Comparison of ENCODE assay signal across 16 cellular contexts in the genomic region with DNA sequence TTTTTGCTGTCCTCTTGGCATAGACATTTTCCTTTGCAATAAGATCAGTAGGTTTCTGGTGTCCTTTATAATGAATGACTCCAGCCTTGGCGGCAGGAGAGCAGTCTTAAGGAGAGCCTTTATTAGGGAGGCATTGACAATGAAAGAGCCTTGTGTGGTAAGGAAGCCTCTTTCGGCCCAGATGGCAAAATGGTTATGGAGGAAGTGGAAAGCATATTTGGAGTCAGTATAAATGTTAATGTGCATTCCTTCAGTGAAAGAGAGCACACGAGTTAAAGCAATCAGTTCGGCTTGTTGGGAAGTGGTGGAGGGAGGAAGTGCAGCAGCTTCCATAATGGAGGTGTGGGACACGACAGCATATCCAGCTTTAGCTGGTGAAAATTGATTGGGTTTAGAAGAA. TPM values are rescaled to one million over a fixed set of nuclear protein-coding genes. Genes with fewer than 3 reads are reported as not detected.
A peak's percentile ranks its signal among the peaks of the same experiment; 100 is the strongest.
DNase-seq lines count a peak whose midpoint lies in the region; TF ChIP-seq lines count a peak whose summit lies in the region.
"Had no signal": no experiment of that assay in that cellular context is flagged by ENCODE, and none has a peak within 500 bp of the region (broad histone marks: within the 10 kb centered on the region; RNA-seq: fewer than 3 reads in every experiment).

No MANE protein-coding gene starts in this region.

- H3K27ac ChIP-seq in esophagus muscularis mucosa (replicated peaks in 1 of 4), result no peak overlapping the region
- H3K27ac ChIP-seq: C4-2B, HL-60 had no signal

- TF ChIP-seq CTCF in esophagus muscularis mucosa (IDR thresholded peaks at IDR 0.05) (no peak), lower leg skin (IDR thresholded peaks at IDR 0.05) (no peak)

- H3K4me3 ChIP-seq in esophagus muscularis mucosa (no peak overlapping the region), lower leg skin (ENCODE audit: low read depth, poor library complexity, severe bottlenecking) (no peak overlapping the region)

- H3K9me3 ChIP-seq in esophagus muscularis mucosa, result peaks cover 0 to 9% (median 7%) of the 10 kb centered on the region in 4 donors

- DNase-seq in COLO829 (ENCODE audit: low spot score), result peak; percentile 50
- DNase-seq in RPMI7951 (ENCODE audit: low read depth), result peak; percentile 40
- DNase-seq in esophagus muscularis mucosa (ENCODE audit: extremely low spot score), result peak; percentile 57
- peak; percentile 1 to 34 for DNase-seq in lower leg skin (ENCODE audit: low spot score in 2 of 2)
- DNase-seq in NCI-H2171 treated with DMSO at 0.1 percent for 48 hours (lab: John Stamatoyannopoulos, UW), result no peak
- DNase-seq in SK-N-DZ (ENCODE audit: low spot score), result no peak
- DNase-seq: AML-193; CD4-positive, alpha-beta T cell; DMS153; DMS79; GF-D8; GOT3; H7; HFFc6 had no signal

- H3K27me3 ChIP-seq in esophagus muscularis mucosa, result peaks cover 0 to 11% (median 0%) of the 10 kb centered on the region in 4 donors

- intact Hi-C loops in esophagus muscularis mucosa (cut with DNase I) (no loop called here), lower leg skin (cut with DNase I; ENCODE audit: low total_unique reads) (no loop called here)

- no peaks in the 10 kb centered on the region for H3K4me1 ChIP-seq in esophagus muscularis mucosa

- TF ChIP-seq EP300 in esophagus muscularis mucosa (IDR thresholded peaks at IDR 0.05), result no peak

- WGBS in esophagus muscularis mucosa, result 80% methylated on average over 5 of the region's 5 CpGs
- WGBS in lower leg skin, 2 donors, result 70 to 77% methylated on average over 5 of the region's 5 CpGs

- no peaks in the 10 kb centered on the region for H3K36me3 ChIP-seq in esophagus muscularis mucosa

- TF ChIP-seq POLR2A in esophagus muscularis mucosa (IDR thresholded peaks at IDR 0.05; ENCODE audit: low read depth), result no peak
- no peak for TF ChIP-seq POLR2A in lower leg skin (IDR thresholded peaks at IDR 0.05)

RNA-seq across cellular contexts. Expression of gene ANO1, which starts 18.1 kb away (rescaled TPM):
- total RNA-seq in RPMI7951 (2014; rRNA removed; shearing (Covaris generic)), result 7.5 and 8.4 TPM in 2 replicates
- total RNA-seq in esophagus muscularis mucosa (100 to 1,000 TPM in 1 of 4 donors, 10 to 100 TPM in 3; 25.3 to 107 (median 48.8) TPM), lower leg skin (100 to 1,000 TPM in 1 of 4 donors, 10 to 100 TPM in 3; 55.1 to 106 (median 76.8) TPM)
- not detected in 2 replicates for polyA plus RNA-seq in SK-N-DZ (2014; cell fraction: cytosol; rRNA removed)
- polyA plus RNA-seq in SK-N-DZ (2014; cell fraction: nucleus; rRNA removed), result not detected in 2 replicates
- total RNA-seq: CD4-positive, alpha-beta T cell; HFFc6 had no signal

Comparison
In these comparisons a context has a peak if more than half of its experiments do, and no peak if none do; other contexts are left out.
1. DNase-seq: peak in COLO829 (single experiment), RPMI7951 (single experiment), esophagus muscularis mucosa (single experiment) and lower leg skin (2 of 2); none in NCI-H2171 treated with DMSO at 0.1 percent for 48 hours (single experiment) and SK-N-DZ (single experiment).